Comparison of ENCODE assay signal across 1 cellular context in genomic region chr4:27089186-27089585, GRCh38.
TF ChIP-seq lines count a peak whose summit lies in the region.

No MANE protein-coding gene starts in this region.

TF ChIP-seq in K562, 482 proteins besides CTCF, POLR2A, EP300 and RAD21 (continued from another document):
- TF ChIP-seq PRDM10 (IDR thresholded peaks at IDR 0.05; ENCODE audit: partially characterized antibody) = peak; percentile 8
